15 cellular contexts compared by ENCODE assay signal in genomic region chr6:154232013-154232920, GRCh38.
DNase-seq lines count a peak whose midpoint lies in the region; ATAC-seq, FAIRE-seq and TF ChIP-seq lines count a peak whose summit lies in the region.
"Had no signal": no experiment of that assay in that cellular context is flagged by ENCODE, and none has a peak within 500 bp of the region (broad histone marks: within the 10 kb centered on the region; RNA-seq: fewer than 3 reads in every experiment).

No MANE protein-coding gene starts in this region.

- H3K27me3 ChIP-seq in GM23248 (replicated peaks; ENCODE audit: insufficient read depth) (no peaks in the 10 kb centered on the region), PC-3 (ENCODE audit: low read length) (no peaks in the 10 kb centered on the region; the same call in 1 of the 2 replicates), bronchial epithelial cell (ENCODE audit: control insufficient read depth, insufficient read depth, low read length) (no peaks in the 10 kb centered on the region), tibial artery (no peaks in the 10 kb centered on the region)
- H3K27me3 ChIP-seq: thyroid gland had no signal

- intact Hi-C loops in PC-3 (cut with micrococcal nuclease) = no loop called here
- intact Hi-C loops in natural killer cell (cut with micrococcal nuclease) = loop anchor here (1.0 to 5.0 kb wide), 3 partner anchors 15 to 75 kb away; no protein-coding TSS in a partner anchor
- intact Hi-C loops in tibial artery (cut with DNase I; ENCODE audit: low total_unique reads) = no loop called here

- H2AFZ ChIP-seq in GM23248 (no peak overlapping the region), PC-3 (ENCODE audit: low read length) (no peak overlapping the region)

- H3K9ac ChIP-seq in GM23248 (no peak overlapping the region), PC-3 (ENCODE audit: low read length) (no peak overlapping the region)

- H3K4me3 ChIP-seq in GM23248 (no peak overlapping the region), PC-3 (ENCODE audit: low read length) (no peak overlapping the region), bronchial epithelial cell (ENCODE audit: low read depth, low read length) (no peak overlapping the region), tibial artery (no peak overlapping the region)
- H3K4me3 ChIP-seq: K562, SK-N-MC, thyroid gland had no signal

- H4K20me1 ChIP-seq in GM23248 (ENCODE audit: insufficient read depth) (no peaks in the 10 kb centered on the region), PC-3 (ENCODE audit: low read length) (no peaks in the 10 kb centered on the region)

- H3K36me3 ChIP-seq in GM23248 (ENCODE audit: low read depth) (no peaks in the 10 kb centered on the region), PC-3 (ENCODE audit: low read depth, low read length) (no peaks in the 10 kb centered on the region), bronchial epithelial cell (ENCODE audit: control insufficient read depth, insufficient read depth, low read length) (no peaks in the 10 kb centered on the region), tibial artery (no peaks in the 10 kb centered on the region)

- CTCF ChIA-PET in PC-3 (lab: Charles Lee) = interaction anchor here (0.7 kb wide), 2 partner anchors 158 to 244 kb away, joined by 3 to 4 read pairs; no protein-coding TSS in a partner anchor

- H3K4me3 Mint-ChIP-seq in natural killer cell = peak overlapping the region; percentile 91
- H3K4me3 Mint-ChIP-seq: memory B cell had no signal

- H3K27me3 Mint-ChIP-seq in natural killer cell (ENCODE audit: low read depth in 2 of 2) = no peaks in the 10 kb centered on the region
- H3K27me3 Mint-ChIP-seq: memory B cell had no signal

- H3K27ac ChIP-seq in GM23248 (no peak overlapping the region), PC-3 (ENCODE audit: low read length) (no peak overlapping the region), tibial artery (no peak overlapping the region)
- H3K27ac ChIP-seq: SK-N-MC had no signal

- H3K27ac Mint-ChIP-seq in natural killer cell = peak overlapping the region; percentile 76 to 92
- H3K27ac Mint-ChIP-seq: memory B cell had no signal

- 31 to 37% methylated on average over 7 of the region's 7 CpGs for WGBS in GM23248 (ENCODE audit: low coverage in 1 of 2, low lambda C conversion rate in 2 of 2, missing lambda C conversion rate in 2 of 2), 2 experiments

- no peaks in the 10 kb centered on the region for H3K4me1 ChIP-seq in GM23248 (ENCODE audit: insufficient read depth)
- no peaks in the 10 kb centered on the region for H3K4me1 ChIP-seq in PC-3 (ENCODE audit: insufficient read depth, low read length)
- H3K4me1 ChIP-seq in tibial artery = no peaks in the 10 kb centered on the region
- H3K4me1 ChIP-seq: thyroid gland had no signal

- no peaks in the 10 kb centered on the region for H3K36me3 Mint-ChIP-seq in natural killer cell
- H3K36me3 Mint-ChIP-seq: memory B cell had no signal

- H3F3A ChIP-seq in GM23248 (ENCODE audit: insufficient read depth) = no peaks in the 10 kb centered on the region
- H3F3A ChIP-seq in PC-3 (ENCODE audit: low read length, unreplicated experiment) = no peaks in the 10 kb centered on the region

- FAIRE-seq in bronchial epithelial cell (lab: Jason Lieb, UNC) = no peak
- FAIRE-seq: K562 had no signal

- in situ Hi-C loops in GM23248 (cut with MboI) = no loop called here

- H3K4me1 Mint-ChIP-seq in natural killer cell = peaks cover 73 to 74% of the 10 kb centered on the region in 2 donors

- H3K4me2 ChIP-seq in GM23248 (ENCODE audit: unreplicated experiment) = no peak overlapping the region
- H3K4me2 ChIP-seq in PC-3 (ENCODE audit: low read length) = no peak overlapping the region

- H3K79me2 ChIP-seq in GM23248 (ENCODE audit: insufficient read depth) (no peaks in the 10 kb centered on the region), PC-3 (ENCODE audit: low read length) (no peaks in the 10 kb centered on the region)

- H3K9me3 Mint-ChIP-seq in natural killer cell = no peaks in the 10 kb centered on the region
- H3K9me3 Mint-ChIP-seq: memory B cell had no signal

- H3K9me2 ChIP-seq in GM23248 (ENCODE audit: insufficient read depth) (no peaks in the 10 kb centered on the region), PC-3 (replicated peaks; ENCODE audit: low read length) (no peaks in the 10 kb centered on the region)

- POLR2A ChIA-PET in PC-3 (lab: Charles Lee; ENCODE audit: unreplicated experiment) = interaction anchor here (0.5 to 0.7 kb wide), 3 partner anchors 10 to 258 kb away, joined by 4 to 16 read pairs (median 4); no protein-coding TSS in a partner anchor

- H3K9me3 ChIP-seq in GM23248 (ENCODE audit: low read depth) (no peaks in the 10 kb centered on the region), PC-3 (ENCODE audit: low read length) (no peaks in the 10 kb centered on the region), tibial artery (no peaks in the 10 kb centered on the region)
- H3K9me3 ChIP-seq: thyroid gland had no signal

- TF ChIP-seq CTCF in PC-3 (conservative IDR thresholded peaks at IDR 0.05; ENCODE audit: low read depth, low read length) (no peak), bronchial epithelial cell (IDR thresholded peaks at IDR 0.05; ENCODE audit: insufficient read depth, low read length, severe bottlenecking) (no peak), natural killer cell (IDR thresholded peaks at IDR 0.05) (no peak), tibial artery (IDR thresholded peaks at IDR 0.05) (no peak)

- BruUV-seq in PC-3 (replicated peaks; lab: Mats Ljungman, UMichigan) = no TSS peak

- peak; percentile 84 for ATAC-seq in PC-3
- peak; percentile 51 to 72 (median 63) for ATAC-seq in natural killer cell
- ATAC-seq: K562 had no signal

- peak; percentile 30 for DNase-seq in GM23248
- peak; percentile 65 for DNase-seq in PC-3
- DNase-seq in bronchial epithelial cell (ENCODE audit: low read depth) = peak; percentile 62
- DNase-seq in natural killer cell = no peak
- no peak for DNase-seq in DMS 273 (lab: John Stamatoyannopoulos, UW; ENCODE audit: unreplicated experiment)
- DNase-seq in NCI-H2227 (lab: John Stamatoyannopoulos, UW; ENCODE audit: unreplicated experiment) = no peak
- DNase-seq in tibial artery = no peak
- DNase-seq: activated CD4-positive, alpha-beta T cell treated with anti-CD3 and anti-CD28 coated beads, Interleukin-2, amount 50 U/mL, for 48 hours; glutamatergic neuron; NCI-H510A; retina; thyroid gland had no signal

Comparison
In these comparisons a context has a peak if more than half of its experiments do, and no peak if none do; other contexts are left out.
1. DNase-seq: peak in GM23248 (single experiment), PC-3 (single experiment) and bronchial epithelial cell (single experiment); none in natural killer cell (single experiment), DMS 273 (single experiment), NCI-H2227 (single experiment) and tibial artery (0 of 2).